ENCODE assay signal across 21 cellular contexts in the genomic region with DNA sequence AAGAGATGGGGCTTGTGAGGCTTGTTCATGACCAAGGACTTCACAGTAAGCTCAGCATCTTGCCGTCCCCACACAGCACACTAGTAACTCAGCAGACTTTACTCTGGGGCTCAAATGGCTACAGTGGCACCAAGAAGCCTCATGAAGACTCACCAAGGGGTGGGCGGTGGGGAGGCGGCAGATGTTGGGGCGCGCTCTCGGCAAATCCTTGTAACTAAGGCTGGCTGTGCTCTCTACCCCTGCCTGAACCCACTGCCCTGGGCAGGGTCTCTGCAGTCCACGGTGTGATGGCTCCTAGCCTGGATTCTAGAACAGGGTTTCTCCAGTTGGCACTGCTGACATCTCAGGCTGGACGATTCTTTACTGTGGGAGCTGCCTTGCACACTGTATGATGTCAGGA. TPM values are rescaled to one million over a fixed set of nuclear protein-coding genes. Genes with fewer than 3 reads are reported as not detected.
"Had no signal": no experiment of that assay in that cellular context is flagged by ENCODE, and none has a peak within 500 bp of the region (broad histone marks: within the 10 kb centered on the region; RNA-seq: fewer than 3 reads in every experiment).

No MANE protein-coding gene starts in this region.

- ATAC-seq: K562 had no signal

- H3K4me3 Mint-ChIP-seq: IgD-negative memory B cell had no signal

- H3K27ac Mint-ChIP-seq: IgD-negative memory B cell had no signal

- H3K9me3 Mint-ChIP-seq: IgD-negative memory B cell had no signal

- DNase-seq: Kasumi-1, MM.1S, NCI-H1092 treated with DMSO at 0.1 percent for 48 hours, NCI-H1436, NCI-H187, NCI-H2029, NCI-H2081 treated with DMSO at 0.1 percent for 48 hours, NCI-H2171, NCI-H226, NCI-H446, NCI-H510A, NCI-H524 treated with DMSO at 0.1 percent for 48 hours, NCI-H774, RPMI8226, SHP77, SW 1271 had no signal

- H3K27ac ChIP-seq: HL-60, KMS-11 had no signal

- H3K9ac ChIP-seq: KMS-11 had no signal

- H3K4me2 ChIP-seq: KMS-11 had no signal

- H3K4me3 ChIP-seq: K562 had no signal

RNA-seq across cellular contexts. Expression of gene H2BK1, which starts 50.6 kb away (rescaled TPM):
- total RNA-seq: K562, M059J had no signal
- polyA plus RNA-seq: IgD-negative memory B cell, K562 had no signal
